8 cellular contexts compared by ENCODE assay signal in genomic region chr7:131111081-131111576, GRCh38.
A peak's percentile ranks its signal among the peaks of the same experiment; 100 is the strongest.
DNase-seq lines count a peak whose midpoint lies in the region; ATAC-seq and TF ChIP-seq lines count a peak whose summit lies in the region.

No MANE protein-coding gene starts in this region.

- intact Hi-C loops in stomach (cut with DNase I; ENCODE audit: low total_unique reads): no loop called here

- H3K4me3 ChIP-seq in brain microvascular endothelial cell (ENCODE audit: low read depth, low read length) (peak overlapping the region; percentile 71), kidney epithelial cell (ENCODE audit: low read depth, low read length) (peak overlapping the region; percentile 51), stomach (peak overlapping the region; percentile 77 to 93 (median 89))

- no peaks in the 10 kb centered on the region for H3K9me3 ChIP-seq in stomach

- ATAC-seq in GM18858 (IDR thresholded peaks at IDR 0.05; ENCODE audit: unreplicated experiment): no peak

- H3K27ac ChIP-seq in brain microvascular endothelial cell (peak overlapping the region; percentile 84), stomach (peak overlapping the region; percentile 28 to 100 (median 99))

- in situ Hi-C loops in brain microvascular endothelial cell (cut with HindIII; ENCODE audit: low pct_ligation_motif_present, low sequenced_read_pairs): no loop called here

- TF ChIP-seq CTCF in brain microvascular endothelial cell (IDR thresholded peaks at IDR 0.05; ENCODE audit: low read depth, low read length, missing control alignments) (no peak), kidney epithelial cell (IDR thresholded peaks at IDR 0.05; ENCODE audit: insufficient read depth, low read length, poor library complexity, severe bottlenecking) (no peak), stomach (IDR thresholded peaks at IDR 0.05) (no peak)

- H3K4me1 ChIP-seq in stomach: peaks cover 0 to 40% (median 31%) of the 10 kb centered on the region in 4 donors

- DNase-seq in stimulated activated CD4-positive, alpha-beta T cell treated with anti-CD3 and anti-CD28 coated beads, Interleukin-4, amount 100 ng/mL, for 24 hours: peak; percentile 22
- no peak for DNase-seq in stimulated activated CD4-positive, alpha-beta T cell treated with anti-CD3 and anti-CD28 coated beads, Interleukin-4, amount 100 ng/mL, for 4 hours
- DNase-seq in NCI-H82 (lab: John Stamatoyannopoulos, UW): peak; percentile 87
- peak; percentile 88 for DNase-seq in brain microvascular endothelial cell
- no peak for DNase-seq in kidney epithelial cell (ENCODE audit: low read depth)
- DNase-seq in stomach: no peak
- no peak for DNase-seq in GM19240 (ENCODE audit: insufficient read length, low spot score)

- no peaks in the 10 kb centered on the region for H3K27me3 ChIP-seq in brain microvascular endothelial cell (replicated peaks)
- H3K27me3 ChIP-seq in kidney epithelial cell (ENCODE audit: control insufficient read depth, insufficient read depth, low read length): no peaks in the 10 kb centered on the region
- H3K27me3 ChIP-seq in stomach: no peaks in the 10 kb centered on the region

- no peak for TF ChIP-seq POLR2A in stomach (IDR thresholded peaks at IDR 0.05)

- WGBS in stomach, 5 donors: 3 to 8% (median 5%) methylated on average over 6 of the region's 6 CpGs

- H3K36me3 ChIP-seq in brain microvascular endothelial cell (replicated peaks) (no peaks in the 10 kb centered on the region), kidney epithelial cell (ENCODE audit: control insufficient read depth, insufficient read depth, low read length) (no peaks in the 10 kb centered on the region), stomach (no peaks in the 10 kb centered on the region)

- no peak for TF ChIP-seq EP300 in stomach (IDR thresholded peaks at IDR 0.05)

Comparison
In these comparisons a context has a peak if more than half of its experiments do, and no peak if none do; other contexts are left out.
1. DNase-seq: peak in stimulated activated CD4-positive, alpha-beta T cell treated with anti-CD3 and anti-CD28 coated beads, Interleukin-4, amount 100 ng/mL, for 24 hours (single experiment), NCI-H82 (single experiment) and brain microvascular endothelial cell (single experiment); none in stimulated activated CD4-positive, alpha-beta T cell treated with anti-CD3 and anti-CD28 coated beads, Interleukin-4, amount 100 ng/mL, for 4 hours (0 of 2), kidney epithelial cell (single experiment), stomach (single experiment) and GM19240 (single experiment).
2. Peak in every context shown above with its lines, with median percentiles within 50 percentile points of each other: H3K4me3 ChIP-seq.